Comparison of ENCODE assay signal across 1 cellular context in genomic region chr1:116874622-116875277, GRCh38.
TF ChIP-seq lines count a peak whose summit lies in the region.

No MANE protein-coding gene starts in this region.

TF ChIP-seq in GM23338, 12 proteins besides CTCF, POLR2A, EP300 and RAD21 (continued from another document):
- TF ChIP-seq REST (IDR thresholded peaks at IDR 0.05; ENCODE audit: unreplicated experiment) (no peak), NANOG (IDR thresholded peaks at IDR 0.05; ENCODE audit: borderline replicate concordance) (no peak)
